Comparison of ENCODE assay signal across 26 cellular contexts in the genomic region with DNA sequence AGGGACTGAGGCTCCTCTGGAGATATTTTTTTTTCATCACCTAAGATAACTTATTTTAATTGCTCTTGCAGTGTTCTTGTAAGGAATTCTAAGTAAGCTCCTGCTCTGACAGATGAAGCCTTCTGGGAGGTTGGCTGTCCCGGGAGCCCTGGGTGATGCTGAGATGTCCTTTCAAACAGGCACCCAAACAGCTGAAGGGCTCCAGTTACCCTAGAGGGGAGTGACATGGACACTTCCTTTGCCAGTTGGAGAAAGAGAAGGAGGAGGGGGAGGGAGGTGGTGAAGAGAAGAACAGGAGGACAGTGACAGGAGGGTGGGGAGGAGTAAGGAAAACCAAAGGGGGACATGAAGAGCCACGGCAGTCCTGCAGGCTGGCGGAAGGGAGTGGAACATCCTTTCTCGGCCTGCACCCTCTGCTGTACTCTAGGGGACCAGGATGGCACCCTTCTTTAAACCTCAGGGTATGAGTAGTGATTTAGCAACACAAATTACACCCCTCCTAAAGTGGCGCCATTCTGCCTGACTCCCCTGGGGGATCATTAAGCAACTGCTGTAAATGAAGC. TPM values are rescaled to one million over a fixed set of nuclear protein-coding genes. Genes with fewer than 3 reads are reported as not detected.
"Had no signal": no experiment of that assay in that cellular context is flagged by ENCODE, and none has a peak within 500 bp of the region (broad histone marks: within the 10 kb centered on the region; RNA-seq: fewer than 3 reads in every experiment).

No MANE protein-coding gene starts in this region.

- H3K27me3 Mint-ChIP-seq: activated CD4-positive, alpha-beta T cell treated with anti-CD3 and anti-CD28 coated beads for 36 hours had no signal

- H3K4me3 ChIP-seq: body of pancreas, dorsolateral prefrontal cortex, hepatocyte, lower lobe of right lung, right atrium auricular region, skin epidermis, suprapubic skin, transverse colon, vagina had no signal

- H3K36me3 ChIP-seq: lower lobe of right lung, right atrium auricular region, suprapubic skin, transverse colon, vagina had no signal

- H3K27ac ChIP-seq: body of pancreas, dorsolateral prefrontal cortex, epithelial cell of prostate, hepatocyte, lower lobe of right lung, right atrium auricular region, skin epidermis, suprapubic skin, transverse colon, vagina had no signal

- H3K36me3 Mint-ChIP-seq: activated CD8-positive, alpha-beta memory T cell treated with anti-CD3 and anti-CD28 coated beads, Interleukin-2, amount 10 ng/mL, durations not matched to agents 7 days and 5 days; activated naive CD8-positive, alpha-beta T cell treated with anti-CD3 and anti-CD28 coated beads for 36 hours; natural killer cell treated with Interleukin-12 subunit alpha and Interleukin-12 subunit beta and Interleukin-15 and Interleukin-18, amount 100 ng/mL, for 72 hours had no signal

- H3K4me1 Mint-ChIP-seq: activated CD4-positive, alpha-beta T cell treated with anti-CD3 and anti-CD28 coated beads for 36 hours; activated CD8-positive, alpha-beta memory T cell treated with anti-CD3 and anti-CD28 coated beads, Interleukin-2, amount 10 ng/mL, durations not matched to agents 7 days and 5 days; activated naive CD8-positive, alpha-beta T cell treated with anti-CD3 and anti-CD28 coated beads for 36 hours; endodermal cell; stimulated activated naive CD8-positive, alpha-beta T cell treated with anti-CD3 and anti-CD28 coated beads, Interleukin-15, amount 100 ng/mL, for 72 hours had no signal

- H3K4me3 Mint-ChIP-seq: activated CD4-positive, alpha-beta T cell treated with anti-CD3 and anti-CD28 coated beads for 36 hours; activated CD8-positive, alpha-beta memory T cell treated with anti-CD3 and anti-CD28 coated beads, Interleukin-2, amount 10 ng/mL, durations not matched to agents 7 days and 5 days; activated naive CD8-positive, alpha-beta T cell treated with anti-CD3 and anti-CD28 coated beads for 36 hours; endodermal cell; natural killer cell treated with Interleukin-12 subunit alpha and Interleukin-12 subunit beta and Interleukin-15 and Interleukin-18, amount 100 ng/mL, for 72 hours; stimulated activated naive CD8-positive, alpha-beta T cell treated with anti-CD3 and anti-CD28 coated beads, Interleukin-15, amount 100 ng/mL, for 72 hours had no signal

- H3K27me3 ChIP-seq: body of pancreas, right atrium auricular region, transverse colon, vagina had no signal

- H3K9me3 Mint-ChIP-seq: activated naive CD8-positive, alpha-beta T cell treated with anti-CD3 and anti-CD28 coated beads for 36 hours; endodermal cell; natural killer cell treated with Interleukin-12 subunit alpha and Interleukin-12 subunit beta and Interleukin-15 and Interleukin-18, amount 100 ng/mL, for 72 hours; stimulated activated naive CD8-positive, alpha-beta T cell treated with anti-CD3 and anti-CD28 coated beads, Interleukin-15, amount 100 ng/mL, for 72 hours had no signal

- H3K27ac Mint-ChIP-seq: activated CD4-positive, alpha-beta T cell treated with anti-CD3 and anti-CD28 coated beads for 36 hours; activated CD8-positive, alpha-beta memory T cell treated with anti-CD3 and anti-CD28 coated beads, Interleukin-2, amount 10 ng/mL, durations not matched to agents 7 days and 5 days; activated naive CD8-positive, alpha-beta T cell treated with anti-CD3 and anti-CD28 coated beads for 36 hours; endodermal cell; natural killer cell treated with Interleukin-12 subunit alpha and Interleukin-12 subunit beta and Interleukin-15 and Interleukin-18, amount 100 ng/mL, for 72 hours; stimulated activated naive CD8-positive, alpha-beta T cell treated with anti-CD3 and anti-CD28 coated beads, Interleukin-15, amount 100 ng/mL, for 72 hours had no signal

- ATAC-seq: activated CD4-positive, alpha-beta T cell treated with anti-CD3 and anti-CD28 coated beads for 36 hours; activated CD8-positive, alpha-beta memory T cell treated with anti-CD3 and anti-CD28 coated beads, Interleukin-2, amount 10 ng/mL, durations not matched to agents 7 days and 5 days; body of pancreas; left colon; lower lobe of right lung; stimulated activated naive CD8-positive, alpha-beta T cell treated with anti-CD3 and anti-CD28 coated beads, Interleukin-15, amount 100 ng/mL, for 72 hours had no signal

- DNase-seq: activated CD4-positive, alpha-beta T cell treated with anti-CD3 and anti-CD28 coated beads for 36 hours; activated CD4-positive, alpha-beta T cell treated with anti-CD3 and anti-CD28 coated beads, Interleukin-2, amount 50 U/mL, for 48 hours; activated CD8-positive, alpha-beta memory T cell treated with anti-CD3 and anti-CD28 coated beads, Interleukin-2, amount 10 ng/mL, durations not matched to agents 7 days and 5 days; activated naive CD8-positive, alpha-beta T cell treated with anti-CD3 and anti-CD28 coated beads for 36 hours; amniotic stem cell; body of pancreas; caudate nucleus; dorsolateral prefrontal cortex; endodermal cell; foreskin fibroblast; islet precursor cell; left colon; lower lobe of right lung; posterior cingulate gyrus; stimulated activated CD4-positive, alpha-beta T cell treated with anti-CD3 and anti-CD28 coated beads, Interleukin-15, amount 100 ng/mL, for 24 hours; stimulated activated CD4-positive, alpha-beta T cell treated with anti-CD3 and anti-CD28 coated beads, Interleukin-2, amount 100 ng/mL, for 48 hours; stimulated activated naive CD8-positive, alpha-beta T cell treated with anti-CD3 and anti-CD28 coated beads, Interleukin-15, amount 100 ng/mL, for 72 hours; T-helper 2 cell; transverse colon had no signal

- H3K9me3 ChIP-seq: body of pancreas, lower lobe of right lung, right atrium auricular region, suprapubic skin, transverse colon, vagina had no signal

- H3K4me1 ChIP-seq: body of pancreas, lower lobe of right lung, right atrium auricular region, suprapubic skin, transverse colon, vagina had no signal

RNA-seq across cellular contexts. Expression of a gene that starts 55.8 kb away (rescaled TPM):
- total RNA-seq: activated CD4-positive, alpha-beta T cell treated with anti-CD3 and anti-CD28 coated beads for 36 hours; activated CD8-positive, alpha-beta memory T cell treated with anti-CD3 and anti-CD28 coated beads, Interleukin-2, amount 10 ng/mL, durations not matched to agents 7 days and 5 days; activated naive CD8-positive, alpha-beta T cell treated with anti-CD3 and anti-CD28 coated beads for 36 hours; body of pancreas; dorsolateral prefrontal cortex; hepatocyte; left colon; natural killer cell treated with Interleukin-12 subunit alpha and Interleukin-12 subunit beta and Interleukin-15 and Interleukin-18, amount 100 ng/mL, for 72 hours; right atrium auricular region; suprapubic skin; vagina had no signal
